8 cellular contexts compared by ENCODE assay signal in genomic region chr17:62423647-62424461, GRCh38. TPM values are rescaled to one million over a fixed set of nuclear protein-coding genes. Genes with fewer than 3 reads are reported as not detected.
DNase-seq lines count a peak whose midpoint lies in the region; ATAC-seq and TF ChIP-seq lines count a peak whose summit lies in the region.
"Not testable (repeated sequence)": the region's sequence is repeated elsewhere in the genome, so short reads cannot be mapped to it uniquely, and the experiment has no call there.

METTL2A (plus strand) TSS chr17:62423897; CDS start chr17:62423903, 6 bp downstream.

- H3K56ac ChIP-seq in IMR-90 (ENCODE audit: extremely low read depth, insufficient read depth, low read length): peak within 1 kb of the TSS; percentile 30

- H2AK5ac ChIP-seq in IMR-90 (ENCODE audit: low read depth, low read length): peak within 1 kb of the TSS; percentile 35; the same call in 1 of the 2 replicates

- not testable (repeated sequence) for H2BK120ac ChIP-seq in IMR-90 (ENCODE audit: low read depth, low read length)

- H4K91ac ChIP-seq in IMR-90 (ENCODE audit: insufficient read depth, low read depth, low read length): peak within 1 kb of the TSS; percentile 44; the same call in 1 of the 2 replicates

- not testable (repeated sequence) for H3K9me3 ChIP-seq in IMR-90 (ENCODE audit: control insufficient read depth, insufficient read depth, low read length); OCI-LY3 (ENCODE audit: insufficient read depth, low read length)

- H3K9ac ChIP-seq in IMR-90 (ENCODE audit: low read depth, low read length) (peak within 1 kb of the TSS; percentile 27), OCI-LY3 (ENCODE audit: low read length) (peak within 1 kb of the TSS; percentile 82)

- not testable (repeated sequence) for H4K20me1 ChIP-seq in IMR-90 (ENCODE audit: insufficient read depth, low read length); OCI-LY3 (ENCODE audit: insufficient read depth, low read length)

- not testable (repeated sequence) for H2BK5ac ChIP-seq in IMR-90 (ENCODE audit: low read depth, low read length, poor library complexity, severe bottlenecking)

- not testable (repeated sequence) for TF ChIP-seq RAD21 in IMR-90 (IDR thresholded peaks at IDR 0.05; ENCODE audit: low read length)

- in situ Hi-C loops in IMR-90 (cut with MboI; ENCODE audit: low sequenced_read_pairs): not testable (repeated sequence)

- peak within 1 kb of the TSS; percentile 93 for H3K4me3 ChIP-seq in IMR-90 (ENCODE audit: insufficient read depth, low read depth, low read length)
- peak within 1 kb of the TSS; percentile 96 for H3K4me3 ChIP-seq in OCI-LY3 (ENCODE audit: low read length)

- H3K27ac ChIP-seq in IMR-90 (ENCODE audit: insufficient read depth, low read length) (peak within 1 kb of the TSS; percentile 28; the same call in 1 of the 2 replicates), OCI-LY3 (ENCODE audit: low read length) (peak within 1 kb of the TSS; percentile 48; the same call in 1 of the 2 replicates), epithelial cell of prostate (peak within 1 kb of the TSS; percentile 58)

- 0% methylated on average over 15 of the region's 58 CpGs; no CpG with 5 or more reads in 1 of the 2 experiments for WGBS in IMR-90 (ENCODE audit: extremely low coverage in 2 of 2, insufficient read length in 1 of 2), 2 experiments

- peaks cover 5 to 20% of the 10 kb centered on the region in 2 experiments; a peak in 3 of 4 replicates for H3K79me1 ChIP-seq in IMR-90 (ENCODE audit: low read depth in 1 of 2, low read length in 2 of 2)

- H2BK20ac ChIP-seq in IMR-90 (ENCODE audit: low read depth, low read length): not testable (repeated sequence)

- POLR2A ChIA-PET in IMR-90 (lab: Charles Lee; ENCODE audit: unreplicated experiment): interaction anchor here (0.7 kb wide), 1 partner anchor 359 kb away, joined by 4 read pairs; the partner anchor contains the start of gene MED13

- peak within 1 kb of the TSS; percentile 96 for H3K4me2 ChIP-seq in IMR-90 (ENCODE audit: low read depth, low read length)
- H3K4me2 ChIP-seq in OCI-LY3 (ENCODE audit: low read length): peak within 1 kb of the TSS; percentile 95

- BruUV-seq in IMR-90 (replicated peaks; lab: Mats Ljungman, UMichigan): not testable (repeated sequence)

- H2AFZ ChIP-seq in IMR-90 (replicated peaks; ENCODE audit: low read length, poor library complexity) (peak within 1 kb of the TSS; percentile 92), OCI-LY3 (ENCODE audit: low read depth, low read length) (peak within 1 kb of the TSS; percentile 73)

- not testable (repeated sequence) for H3K36me3 ChIP-seq in IMR-90 (ENCODE audit: control insufficient read depth, insufficient read depth, low read length); OCI-LY3 (replicated peaks; ENCODE audit: low read depth, low read length)

- dilution Hi-C loops in IMR-90 (cut with HindIII; ENCODE audit: low sequenced_read_pairs, unreplicated experiment): not testable (repeated sequence)

- H3K27me3 ChIP-seq in IMR-90 (ENCODE audit: control insufficient read depth, insufficient read depth, low read length); OCI-LY3 (ENCODE audit: low read depth, low read length): not testable (repeated sequence)

- TF ChIP-seq CTCF in IMR-90 (conservative IDR thresholded peaks at IDR 0.05; ENCODE audit: low read depth, low read length) (peak; percentile 31; the same call in 1 of the 2 replicates), OCI-LY3 (IDR thresholded peaks at IDR 0.05; ENCODE audit: low read depth, low read length) (0 out of 2 replicates have a peak, but pooled peaks have one; percentile 9)

- H3K9me1 ChIP-seq in IMR-90 (ENCODE audit: insufficient read depth, low read length): not testable (repeated sequence)

- peak within 1 kb of the TSS; percentile 67 to 79 for H4K8ac ChIP-seq in IMR-90 (ENCODE audit: low read depth in 2 of 2, low read length in 2 of 2)

- intact Hi-C loops in IMR-90 (cut with micrococcal nuclease): not testable (repeated sequence)

- peak within 1 kb of the TSS; percentile 50 for H3K4ac ChIP-seq in IMR-90 (ENCODE audit: low read depth, low read length)

- H3K14ac ChIP-seq in IMR-90 (replicated peaks; ENCODE audit: low read depth, low read length): peak within 1 kb of the TSS; percentile 55

- H3K4me1 ChIP-seq in IMR-90 (ENCODE audit: control insufficient read depth, insufficient read depth, low read length); OCI-LY3 (ENCODE audit: low read length): not testable (repeated sequence)

- ATAC-seq in GM21529 (IDR thresholded peaks at IDR 0.05; ENCODE audit: unreplicated experiment) (peak; percentile 93), IMR-90 (ENCODE audit: low read depth) (peak; percentile 88)

- H2BK15ac ChIP-seq in IMR-90 (ENCODE audit: low read depth, low read length): not testable (repeated sequence)

- H4K5ac ChIP-seq in IMR-90 (ENCODE audit: low read depth, low read length): peak within 1 kb of the TSS; percentile 78

- H2AK9ac ChIP-seq in IMR-90 (replicated peaks; ENCODE audit: low read depth, low read length, poor library complexity): not testable (repeated sequence)

- peaks cover 23% of the 10 kb centered on the region for H3K79me2 ChIP-seq in OCI-LY3 (ENCODE audit: low read length)

- DNase-seq in DMS53 (lab: John Stamatoyannopoulos, UW): peak; percentile 93
- peak; percentile 78 for DNase-seq in IMR-90
- DNase-seq in activated CD8-positive, alpha-beta memory T cell treated with anti-CD3 and anti-CD28 coated beads, Interleukin-2, amount 50 U/mL, for 48 hours: peak; percentile 91
- DNase-seq in epithelial cell of prostate (ENCODE audit: low read depth, low spot score): peak; percentile 45
- DNase-seq in mucosa of gallbladder (ENCODE audit: low spot score): peak; percentile 87
- DNase-seq in stimulated activated CD8-positive, alpha-beta memory T cell treated with anti-CD3 and anti-CD28 coated beads, Interleukin-4, amount 100 ng/mL, for 24 hours (ENCODE audit: low read depth): peak; percentile 78

- not testable (repeated sequence) for H3K23ac ChIP-seq in IMR-90 (ENCODE audit: low read depth, low read length)

- CTCF ChIA-PET in IMR-90 (lab: Yijun Ruan, JAX): not testable (repeated sequence)

- TF ChIP-seq POLR2A in IMR-90 (IDR thresholded peaks at IDR 0.05; ENCODE audit: low read depth, low read length): 0 out of 2 replicates have a peak, but pooled peaks have one; percentile 38

- H3K18ac ChIP-seq in IMR-90 (ENCODE audit: low read depth, low read length): not testable (repeated sequence)

RNA-seq across cellular contexts. Expression of gene METTL2A, which starts in this region (rescaled TPM):
- 24.6 and 28.9 TPM in 2 replicates for total RNA-seq in IMR-90 (2012; rRNA removed)
- polyA plus RNA-seq in IMR-90 (2012; rRNA removed): 10.8 and 12.0 TPM in 2 replicates
- polyA plus RNA-seq in IMR-90 (2012; cell fraction: cytosol; rRNA removed): 3.6 and 6.0 TPM in 2 replicates
- 1.7 and 5.0 TPM in 2 replicates for polyA plus RNA-seq in IMR-90 (2012; cell fraction: nucleus; rRNA removed; ENCODE audit: low replicate concordance)
- 16.2 TPM for total RNA-seq in mucosa of gallbladder

Comparison
In these comparisons a context has a peak if more than half of its experiments do, and no peak if none do; other contexts are left out.
1. Peak in every context shown above with its lines: DNase-seq, ATAC-seq, H3K4me3 ChIP-seq and H3K27ac ChIP-seq.